8 cellular contexts compared by ENCODE assay signal in the genomic region with DNA sequence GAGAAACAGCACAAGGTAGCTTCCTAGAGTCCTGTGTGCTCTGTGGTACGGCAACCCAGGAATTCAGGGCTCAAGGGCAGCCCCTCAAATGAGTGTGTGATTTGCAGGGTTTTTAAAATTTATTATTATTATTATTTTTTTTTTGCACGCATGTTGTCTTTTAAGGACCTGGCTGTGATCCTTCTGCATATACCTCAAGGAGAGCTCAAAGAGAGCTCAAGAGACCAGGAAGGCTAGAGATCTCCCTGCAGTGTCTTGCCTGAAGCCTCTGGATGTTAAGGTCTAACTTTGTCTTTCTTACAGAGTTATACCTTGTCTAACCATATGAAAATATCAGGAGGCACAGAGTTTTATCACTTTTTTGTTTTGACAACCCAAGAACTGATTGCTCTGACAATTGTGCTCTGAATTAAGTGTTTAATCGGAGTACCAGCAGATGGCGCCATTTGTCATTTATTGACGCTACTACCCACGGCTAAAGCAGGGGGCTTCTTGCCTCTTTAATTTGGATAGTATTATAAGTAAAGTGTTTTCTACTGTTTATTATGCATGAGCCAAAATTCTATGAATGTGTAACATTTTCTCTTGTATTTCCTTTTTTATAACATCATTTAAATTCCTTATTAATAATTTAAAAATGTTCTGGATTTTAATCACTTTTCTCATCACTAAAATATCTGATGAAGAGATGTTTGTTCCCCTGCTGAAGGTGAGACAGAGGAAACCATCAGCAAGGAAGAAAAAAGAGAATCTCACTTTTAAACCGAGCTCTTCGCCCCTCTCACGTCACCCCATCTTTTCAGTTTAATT. TPM values are rescaled to one million over a fixed set of nuclear protein-coding genes. Genes with fewer than 3 reads are reported as not detected.
DNase-seq lines count a peak whose midpoint lies in the region; ATAC-seq and TF ChIP-seq lines count a peak whose summit lies in the region.

No MANE protein-coding gene starts in this region.

- TF ChIP-seq CTCF in HFFc6 (IDR thresholded peaks at IDR 0.05) (peak; percentile 96), VCaP (conservative IDR thresholded peaks at IDR 0.05) (peak; percentile 81)

- DNase-seq in EH (ENCODE audit: low read depth) (peak; percentile 61), HFFc6 (peak; percentile 24), NCI-H2107 (lab: John Stamatoyannopoulos, UW) (peak; percentile 44), caudate nucleus (lab: John Stamatoyannopoulos, UW) (peak in 37 of 61 donors; percentile 2 to 64 (median 12)), left kidney (ENCODE audit: low read depth, low spot score) (peak; percentile 86)
- peak; percentile 4 to 37 (median 6) for DNase-seq in stimulated activated CD4-positive, alpha-beta T cell treated with anti-CD3 and anti-CD28 coated beads, TNF-alpha, amount 100 ng/mL, for 4 hours (ENCODE audit: low read depth in 3 of 3)

- H3K27ac Mint-ChIP-seq in HFFc6 = no peak overlapping the region

- ATAC-seq in HG03139 (IDR thresholded peaks at IDR 0.05; ENCODE audit: unreplicated experiment) = no peak

- peaks cover 13% of the 10 kb centered on the region for H3K4me1 Mint-ChIP-seq in HFFc6 (ENCODE audit: low read depth)

- peaks cover 7% of the 10 kb centered on the region for H3K27me3 Mint-ChIP-seq in HFFc6 (ENCODE audit: insufficient read depth)

- H3K4me3 Mint-ChIP-seq in HFFc6 = no peak overlapping the region

- H3K9me3 Mint-ChIP-seq in HFFc6 = no peaks in the 10 kb centered on the region

- H3K27ac ChIP-seq in VCaP (no peak overlapping the region), caudate nucleus (ENCODE audit: low read depth, low read length) (no peak overlapping the region)

- no peaks in the 10 kb centered on the region for H3K36me3 Mint-ChIP-seq in HFFc6 (ENCODE audit: low read depth)

RNA-seq across cellular contexts. Expression of a gene that starts 35.8 kb away (rescaled TPM):
- 10 to 100 TPM; 33.1 to 43.4 (median 38.3) TPM for total RNA-seq in HFFc6 (2021; fragmentation: NEBNext Ultra II Directional; extraction: Animal tissue kit (Norgen Biotek cat#: 25700))

Comparison
In these comparisons a context has a peak if more than half of its experiments do, and no peak if none do; other contexts are left out.
1. DNase-seq: peak in every context shown above with its lines; median percentile 86 in left kidney; 61 in EH; 44 in NCI-H2107; 24 in HFFc6; 12 in caudate nucleus; 6 in stimulated activated CD4-positive, alpha-beta T cell treated with anti-CD3 and anti-CD28 coated beads, TNF-alpha, amount 100 ng/mL, for 4 hours.